Comparison of ENCODE assay signal across 1 cellular context in the genomic region with DNA sequence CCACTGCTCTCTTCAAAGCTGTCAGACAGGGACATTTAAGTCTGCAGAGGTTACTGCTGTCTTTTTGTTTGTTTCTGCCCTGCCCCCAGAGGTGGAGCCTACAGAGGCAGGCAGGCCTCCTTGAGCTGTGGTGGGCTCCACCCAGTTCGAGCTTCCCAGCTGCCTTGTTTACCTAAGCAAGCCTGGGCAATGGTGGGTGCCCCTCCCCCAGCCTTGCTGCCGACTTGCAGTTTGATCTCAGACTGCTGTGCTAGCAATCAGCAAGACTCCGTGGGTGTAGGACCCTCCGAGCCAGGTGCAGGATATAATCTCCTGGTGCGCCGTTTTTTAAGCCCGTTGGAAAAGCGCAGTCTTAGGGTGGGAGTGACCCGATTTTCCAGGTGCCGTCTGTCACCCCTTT.
TF ChIP-seq lines count a peak whose summit lies in the region.
"Not testable (repeated sequence)": the region's sequence is repeated elsewhere in the genome, so short reads cannot be mapped to it uniquely, and the experiment has no call there.

No MANE protein-coding gene starts in this region.

TF ChIP-seq in HepG2, 621 proteins besides CTCF, POLR2A, EP300 and RAD21:
- TF ChIP-seq, protein P1, sequence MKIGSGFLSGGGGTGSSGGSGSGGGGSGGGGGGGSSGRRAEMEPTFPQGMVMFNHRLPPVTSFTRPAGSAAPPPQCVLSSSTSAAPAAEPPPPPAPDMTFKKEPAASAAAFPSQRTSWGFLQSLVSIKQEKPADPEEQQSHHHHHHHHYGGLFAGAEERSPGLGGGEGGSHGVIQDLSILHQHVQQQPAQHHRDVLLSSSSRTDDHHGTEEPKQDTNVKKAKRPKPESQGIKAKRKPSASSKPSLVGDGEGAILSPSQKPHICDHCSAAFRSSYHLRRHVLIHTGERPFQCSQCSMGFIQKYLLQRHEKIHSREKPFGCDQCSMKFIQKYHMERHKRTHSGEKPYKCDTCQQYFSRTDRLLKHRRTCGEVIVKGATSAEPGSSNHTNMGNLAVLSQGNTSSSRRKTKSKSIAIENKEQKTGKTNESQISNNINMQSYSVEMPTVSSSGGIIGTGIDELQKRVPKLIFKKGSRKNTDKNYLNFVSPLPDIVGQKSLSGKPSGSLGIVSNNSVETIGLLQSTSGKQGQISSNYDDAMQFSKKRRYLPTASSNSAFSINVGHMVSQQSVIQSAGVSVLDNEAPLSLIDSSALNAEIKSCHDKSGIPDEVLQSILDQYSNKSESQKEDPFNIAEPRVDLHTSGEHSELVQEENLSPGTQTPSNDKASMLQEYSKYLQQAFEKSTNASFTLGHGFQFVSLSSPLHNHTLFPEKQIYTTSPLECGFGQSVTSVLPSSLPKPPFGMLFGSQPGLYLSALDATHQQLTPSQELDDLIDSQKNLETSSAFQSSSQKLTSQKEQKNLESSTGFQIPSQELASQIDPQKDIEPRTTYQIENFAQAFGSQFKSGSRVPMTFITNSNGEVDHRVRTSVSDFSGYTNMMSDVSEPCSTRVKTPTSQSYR (CRISPR knock-in tag; IDR thresholded peaks at IDR 0.05; ENCODE audit: borderline replicate concordance): peak; percentile 87
- not testable (repeated sequence) for TF ChIP-seq FOXA1 (IDR thresholded peaks at IDR 0.05)
- TF ChIP-seq FOXA1 (CRISPR knock-in tag; IDR thresholded peaks at IDR 0.05) (peak; percentile 72), FOXK1 (CRISPR knock-in tag; IDR thresholded peaks at IDR 0.05; ENCODE audit: borderline replicate concordance, low read depth) (peak; percentile 22; the same call in 1 of the 2 replicates), FOXA3 (CRISPR knock-in tag; IDR thresholded peaks at IDR 0.05) (peak; percentile 75)
- TF ChIP-seq, protein P2, sequence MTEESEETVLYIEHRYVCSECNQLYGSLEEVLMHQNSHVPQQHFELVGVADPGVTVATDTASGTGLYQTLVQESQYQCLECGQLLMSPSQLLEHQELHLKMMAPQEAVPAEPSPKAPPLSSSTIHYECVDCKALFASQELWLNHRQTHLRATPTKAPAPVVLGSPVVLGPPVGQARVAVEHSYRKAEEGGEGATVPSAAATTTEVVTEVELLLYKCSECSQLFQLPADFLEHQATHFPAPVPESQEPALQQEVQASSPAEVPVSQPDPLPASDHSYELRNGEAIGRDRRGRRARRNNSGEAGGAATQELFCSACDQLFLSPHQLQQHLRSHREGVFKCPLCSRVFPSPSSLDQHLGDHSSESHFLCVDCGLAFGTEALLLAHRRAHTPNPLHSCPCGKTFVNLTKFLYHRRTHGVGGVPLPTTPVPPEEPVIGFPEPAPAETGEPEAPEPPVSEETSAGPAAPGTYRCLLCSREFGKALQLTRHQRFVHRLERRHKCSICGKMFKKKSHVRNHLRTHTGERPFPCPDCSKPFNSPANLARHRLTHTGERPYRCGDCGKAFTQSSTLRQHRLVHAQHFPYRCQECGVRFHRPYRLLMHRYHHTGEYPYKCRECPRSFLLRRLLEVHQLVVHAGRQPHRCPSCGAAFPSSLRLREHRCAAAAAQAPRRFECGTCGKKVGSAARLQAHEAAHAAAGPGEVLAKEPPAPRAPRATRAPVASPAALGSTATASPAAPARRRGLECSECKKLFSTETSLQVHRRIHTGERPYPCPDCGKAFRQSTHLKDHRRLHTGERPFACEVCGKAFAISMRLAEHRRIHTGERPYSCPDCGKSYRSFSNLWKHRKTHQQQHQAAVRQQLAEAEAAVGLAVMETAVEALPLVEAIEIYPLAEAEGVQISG (CRISPR knock-in tag; IDR thresholded peaks at IDR 0.05): peak; percentile 12; the same call in 1 of the 2 replicates
- TF ChIP-seq, protein P3, sequence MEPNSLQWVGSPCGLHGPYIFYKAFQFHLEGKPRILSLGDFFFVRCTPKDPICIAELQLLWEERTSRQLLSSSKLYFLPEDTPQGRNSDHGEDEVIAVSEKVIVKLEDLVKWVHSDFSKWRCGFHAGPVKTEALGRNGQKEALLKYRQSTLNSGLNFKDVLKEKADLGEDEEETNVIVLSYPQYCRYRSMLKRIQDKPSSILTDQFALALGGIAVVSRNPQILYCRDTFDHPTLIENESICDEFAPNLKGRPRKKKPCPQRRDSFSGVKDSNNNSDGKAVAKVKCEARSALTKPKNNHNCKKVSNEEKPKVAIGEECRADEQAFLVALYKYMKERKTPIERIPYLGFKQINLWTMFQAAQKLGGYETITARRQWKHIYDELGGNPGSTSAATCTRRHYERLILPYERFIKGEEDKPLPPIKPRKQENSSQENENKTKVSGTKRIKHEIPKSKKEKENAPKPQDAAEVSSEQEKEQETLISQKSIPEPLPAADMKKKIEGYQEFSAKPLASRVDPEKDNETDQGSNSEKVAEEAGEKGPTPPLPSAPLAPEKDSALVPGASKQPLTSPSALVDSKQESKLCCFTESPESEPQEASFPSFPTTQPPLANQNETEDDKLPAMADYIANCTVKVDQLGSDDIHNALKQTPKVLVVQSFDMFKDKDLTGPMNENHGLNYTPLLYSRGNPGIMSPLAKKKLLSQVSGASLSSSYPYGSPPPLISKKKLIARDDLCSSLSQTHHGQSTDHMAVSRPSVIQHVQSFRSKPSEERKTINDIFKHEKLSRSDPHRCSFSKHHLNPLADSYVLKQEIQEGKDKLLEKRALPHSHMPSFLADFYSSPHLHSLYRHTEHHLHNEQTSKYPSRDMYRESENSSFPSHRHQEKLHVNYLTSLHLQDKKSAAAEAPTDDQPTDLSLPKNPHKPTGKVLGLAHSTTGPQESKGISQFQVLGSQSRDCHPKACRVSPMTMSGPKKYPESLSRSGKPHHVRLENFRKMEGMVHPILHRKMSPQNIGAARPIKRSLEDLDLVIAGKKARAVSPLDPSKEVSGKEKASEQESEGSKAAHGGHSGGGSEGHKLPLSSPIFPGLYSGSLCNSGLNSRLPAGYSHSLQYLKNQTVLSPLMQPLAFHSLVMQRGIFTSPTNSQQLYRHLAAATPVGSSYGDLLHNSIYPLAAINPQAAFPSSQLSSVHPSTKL (CRISPR knock-in tag; IDR thresholded peaks at IDR 0.05): peak; percentile 18; the same call in 1 of the 2 replicates
